In genomic region chr22:49724030-49724892, GRCh38 we compare ENCODE assay signal across 8 cellular contexts.
DNase-seq lines count a peak whose midpoint lies in the region; ATAC-seq and TF ChIP-seq lines count a peak whose summit lies in the region.

No MANE protein-coding gene starts in this region.

- POLR2A ChIA-PET in SK-N-SH (lab: Yijun Ruan, JAX): no interaction called here

- no peaks in the 10 kb centered on the region for H4K20me1 ChIP-seq in SK-N-SH (ENCODE audit: insufficient read depth)

- peaks cover 36% of the 10 kb centered on the region for H3K27me3 Mint-ChIP-seq in stimulated activated naive CD8-positive, alpha-beta T cell treated with anti-CD3 and anti-CD28 coated beads, Interleukin-15, amount 100 ng/mL, for 72 hours

- no peak overlapping the region for H3K4me3 ChIP-seq in SK-N-SH (ENCODE audit: low read depth in 2 of 2, low read length in 1 of 2)

- H3K4me1 ChIP-seq in SK-N-SH (ENCODE audit: control insufficient read depth in 1 of 2, insufficient read depth in 2 of 2, low read depth in 1 of 2, low read length in 1 of 2): peaks cover 0 to 2% of the 10 kb centered on the region in 2 experiments; a peak in 1 of 4 replicates

- no peaks in the 10 kb centered on the region for H3K9me2 ChIP-seq in SK-N-SH

- H3K27ac ChIP-seq in SK-N-SH (ENCODE audit: low read depth in 2 of 2, low read length in 1 of 2): no peak overlapping the region

- H3K4me3 Mint-ChIP-seq in stimulated activated naive CD8-positive, alpha-beta T cell treated with anti-CD3 and anti-CD28 coated beads, Interleukin-15, amount 100 ng/mL, for 72 hours: peak overlapping the region; percentile 98 to 100

- H3K79me2 ChIP-seq in SK-N-SH (ENCODE audit: insufficient read depth): no peaks in the 10 kb centered on the region

- H3K4me1 Mint-ChIP-seq in stimulated activated naive CD8-positive, alpha-beta T cell treated with anti-CD3 and anti-CD28 coated beads, Interleukin-15, amount 100 ng/mL, for 72 hours: peaks cover 41% of the 10 kb centered on the region

- no peak overlapping the region for H3K4me2 ChIP-seq in SK-N-SH

- DNase-seq in SK-N-SH (peak; percentile 21), iPS-NIHi11 (ENCODE audit: low spot score) (peak; percentile 62)
- peak; percentile 55 for DNase-seq in activated CD4-positive, CD25-positive, alpha-beta regulatory T cell treated with anti-CD3 and anti-CD28 coated beads, Interleukin-2, amount 50 U/mL, for 72 hours
- peak; percentile 23 to 43 for DNase-seq in stimulated activated naive CD8-positive, alpha-beta T cell treated with anti-CD3 and anti-CD28 coated beads, Interleukin-15, amount 100 ng/mL, for 72 hours

- no peak for TF ChIP-seq RAD21 in SK-N-SH (IDR thresholded peaks at IDR 0.05; ENCODE audit: low read length)

- CTCF ChIA-PET in SK-N-SH (lab: Yijun Ruan, JAX): interaction anchor here (0.9 to 3.3 kb wide), 14 partner anchors 10 to 419 kb away, joined by 3 to 15 read pairs (median 5); no protein-coding TSS in a partner anchor

- no peaks in the 10 kb centered on the region for H3K9me3 ChIP-seq in SK-N-SH

- no peaks in the 10 kb centered on the region for H3K9me3 Mint-ChIP-seq in stimulated activated naive CD8-positive, alpha-beta T cell treated with anti-CD3 and anti-CD28 coated beads, Interleukin-15, amount 100 ng/mL, for 72 hours

- TF ChIP-seq CTCF in SK-N-SH (IDR thresholded peaks at IDR 0.05): no peak

- H3K36me3 ChIP-seq in SK-N-SH (replicated peaks in 1 of 2; ENCODE audit: control insufficient read depth in 1 of 2, insufficient read depth in 2 of 2, low read length in 1 of 2): no peaks in the 10 kb centered on the region

- ATAC-seq in SK-N-SH treated with all-trans-retinoic acid at 6 μM for 48 hours (no peak), HG02870 (IDR thresholded peaks at IDR 0.05; ENCODE audit: unreplicated experiment) (no peak), HG03135 (IDR thresholded peaks at IDR 0.05; ENCODE audit: unreplicated experiment) (no peak), GM19455 (IDR thresholded peaks at IDR 0.05; ENCODE audit: unreplicated experiment) (no peak)
- ATAC-seq in stimulated activated naive CD8-positive, alpha-beta T cell treated with anti-CD3 and anti-CD28 coated beads, Interleukin-15, amount 100 ng/mL, for 72 hours: peak; percentile 59

- H3K27ac Mint-ChIP-seq in stimulated activated naive CD8-positive, alpha-beta T cell treated with anti-CD3 and anti-CD28 coated beads, Interleukin-15, amount 100 ng/mL, for 72 hours: peak overlapping the region; percentile 97 to 98

- H3K9ac ChIP-seq in SK-N-SH: no peak overlapping the region

- H3K27me3 ChIP-seq in SK-N-SH (ENCODE audit: insufficient read depth): peaks cover 9% of the 10 kb centered on the region; the same call in 1 of the 2 replicates

- H2AFZ ChIP-seq in SK-N-SH (ENCODE audit: low read depth): no peak overlapping the region

- no peaks in the 10 kb centered on the region for H3F3A ChIP-seq in SK-N-SH (replicated peaks; ENCODE audit: insufficient read depth)

- 43% methylated on average over 33 of the region's 54 CpGs for WGBS in SK-N-SH (ENCODE audit: low lambda C conversion rate)

- no peak for TF ChIP-seq EP300 in SK-N-SH (IDR thresholded peaks at IDR 0.05; ENCODE audit: borderline replicate concordance in 1 of 2, low read depth in 1 of 2, low read length in 1 of 2)

TF ChIP-seq in SK-N-SH, 30 proteins besides CTCF, POLR2A, EP300 and RAD21 (continues in another document):
- TF ChIP-seq ELF1 (IDR thresholded peaks at IDR 0.05) (no peak), MEF2A (IDR thresholded peaks at IDR 0.05; ENCODE audit: borderline replicate concordance, low read depth) (no peak), RXRA (IDR thresholded peaks at IDR 0.05; ENCODE audit: borderline replicate concordance, low read depth) (no peak), MAX (IDR thresholded peaks at IDR 0.05; ENCODE audit: low read depth) (no peak), JUND (IDR thresholded peaks at IDR 0.05) (no peak), IRF3 (IDR thresholded peaks at IDR 0.05; ENCODE audit: low read depth, low read length) (no peak), SIN3A (IDR thresholded peaks at IDR 0.05; ENCODE audit: borderline replicate concordance, low read depth, low read length) (no peak), USF2 (IDR thresholded peaks at IDR 0.05; ENCODE audit: borderline replicate concordance, low read depth, low read length) (no peak), RFX5 (IDR thresholded peaks at IDR 0.05; ENCODE audit: low read length) (no peak), GABPA (IDR thresholded peaks at IDR 0.05; ENCODE audit: low read depth) (no peak), POLR2AphosphoS5 (IDR thresholded peaks at IDR 0.05; ENCODE audit: low read depth, low read length) (no peak), EZH2phosphoT487 (IDR thresholded peaks at IDR 0.05; ENCODE audit: borderline replicate concordance, low read depth) (no peak)

TF ChIP-seq in SK-N-SH treated with all-trans-retinoic acid at 6 μM for 48 hours, 23 proteins besides CTCF, POLR2A, EP300 and RAD21:
- no peak for TF ChIP-seq ZNF70 (CRISPR knock-in tag; IDR thresholded peaks at IDR 0.05)
- TF ChIP-seq CSDC2 (CRISPR knock-in tag; IDR thresholded peaks at IDR 0.05): no peak
- no peak for TF ChIP-seq SNAI2 (CRISPR knock-in tag; IDR thresholded peaks at IDR 0.05)
- TF ChIP-seq TCF4 (CRISPR knock-in tag; IDR thresholded peaks at IDR 0.05; ENCODE audit: borderline replicate concordance): no peak
- no peak for TF ChIP-seq RARB (CRISPR knock-in tag; IDR thresholded peaks at IDR 0.05)
- TF ChIP-seq ISL1 (CRISPR knock-in tag; IDR thresholded peaks at IDR 0.05): no peak
- TF ChIP-seq OSR1 (CRISPR knock-in tag; IDR thresholded peaks at IDR 0.05): no peak
- TF ChIP-seq ZFP30 (CRISPR knock-in tag; IDR thresholded peaks at IDR 0.05): no peak
- TF ChIP-seq BACH2 (CRISPR knock-in tag; IDR thresholded peaks at IDR 0.05; ENCODE audit: borderline replicate concordance): no peak
- TF ChIP-seq TOX (CRISPR knock-in tag; IDR thresholded peaks at IDR 0.05; ENCODE audit: borderline replicate concordance): no peak
TF ChIP-seq in SK-N-SH treated with all-trans-retinoic acid at 6 μM for 48 hours: peak in this region for 0.
